Comparison of ENCODE assay signal across 15 cellular contexts in the genomic region with DNA sequence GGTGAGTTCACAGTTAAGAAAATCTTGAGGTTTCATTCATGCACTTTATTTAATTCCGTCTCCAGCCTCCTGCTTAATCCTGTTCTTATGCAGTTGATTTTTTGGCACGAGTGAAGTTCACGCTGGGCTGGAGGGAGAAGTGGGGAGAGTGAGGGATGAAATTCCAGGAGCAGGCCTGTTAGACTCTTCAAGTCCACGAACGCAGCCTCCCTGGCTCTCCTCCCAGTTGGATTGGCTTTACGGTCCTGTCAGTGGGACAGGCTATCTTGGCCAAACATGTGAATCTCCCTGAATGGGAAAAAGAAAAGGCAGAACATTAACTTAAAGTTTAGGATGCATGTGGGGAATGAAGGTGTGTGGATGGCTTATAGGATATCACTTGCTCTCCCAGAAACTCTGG.
DNase-seq lines count a peak whose midpoint lies in the region; ATAC-seq and TF ChIP-seq lines count a peak whose summit lies in the region.
"Had no signal": no experiment of that assay in that cellular context is flagged by ENCODE, and none has a peak within 500 bp of the region (broad histone marks: within the 10 kb centered on the region; RNA-seq: fewer than 3 reads in every experiment).

No MANE protein-coding gene starts in this region.

- peaks cover 12% of the 10 kb centered on the region for H3K27me3 Mint-ChIP-seq in activated CD4-positive, alpha-beta T cell treated with anti-CD3 and anti-CD28 coated beads, Interleukin-2, amount 10 ng/mL, durations not matched to agents 24 days and 14 days

- DNase-seq in DMS 273 (lab: John Stamatoyannopoulos, UW; ENCODE audit: unreplicated experiment): peak; percentile 32
- no peak for DNase-seq in DMS 273 treated with DMSO at 0.1 percent for 48 hours (lab: John Stamatoyannopoulos, UW)
- peak; percentile 26 for DNase-seq in fibroblast of villous mesenchyme (ENCODE audit: low read depth)
- DNase-seq in osteoblast (ENCODE audit: insufficient read length, low spot score, missing footprints): no peak
- peak in 1 of 2 donors; percentile 79 for DNase-seq in aorta
- no peak for DNase-seq in GM20000 (ENCODE audit: low spot score)
- DNase-seq in activated T-cell treated with anti-CD3 and anti-CD28 coated beads, Interleukin-2, amount 50 U/mL, for 48 hours: no peak
- no peak for DNase-seq in activated CD4-positive, alpha-beta T cell treated with anti-CD3 and anti-CD28 coated beads, Interleukin-2, amount 10 ng/mL, durations not matched to agents 24 days and 14 days
- DNase-seq: DMS153, H9, midbrain, NCI-H226, retina had no signal

- H3K27me3 ChIP-seq in osteoblast (ENCODE audit: insufficient read depth, low read length) (no peaks in the 10 kb centered on the region), aorta (ENCODE audit: control insufficient read depth in 1 of 2, insufficient read depth in 2 of 2, low read length in 1 of 2) (no peaks in the 10 kb centered on the region)

- H3K4me2 ChIP-seq in osteoblast (ENCODE audit: insufficient read depth, low read length): peak overlapping the region; percentile 72

- H2AFZ ChIP-seq in osteoblast (ENCODE audit: low read length): no peak overlapping the region

- H3K4me1 ChIP-seq in osteoblast (ENCODE audit: insufficient read depth, low read length) (peaks cover 48% of the 10 kb centered on the region), aorta (ENCODE audit: control insufficient read depth in 1 of 2, insufficient read depth in 2 of 2, low read length in 2 of 2) (peaks cover 0 to 4% of the 10 kb centered on the region in 2 donors)

- no peak overlapping the region for H3K4me3 ChIP-seq in fibroblast of villous mesenchyme (ENCODE audit: low read depth, low read length)
- peak overlapping the region; percentile 16 for H3K4me3 ChIP-seq in osteoblast (ENCODE audit: insufficient read depth, low read length)
- no peak overlapping the region for H3K4me3 ChIP-seq in aorta (ENCODE audit: low read length in 2 of 2)
- H3K4me3 ChIP-seq: thoracic aorta had no signal

- intact Hi-C loops in aorta (cut with DNase I): no loop called here
- intact Hi-C loops in activated CD4-positive, alpha-beta T cell treated with anti-CD3 and anti-CD28 coated beads, Interleukin-2, amount 10 ng/mL, durations not matched to agents 24 days and 14 days (cut with micrococcal nuclease): no loop called here

- no peaks in the 10 kb centered on the region for H3K9me3 Mint-ChIP-seq in activated CD4-positive, alpha-beta T cell treated with anti-CD3 and anti-CD28 coated beads, Interleukin-2, amount 10 ng/mL, durations not matched to agents 24 days and 14 days

- ATAC-seq in aorta (ENCODE audit: low FRiP score): peak; percentile 53

- peak overlapping the region; percentile 79 for H3K27ac ChIP-seq in osteoblast (ENCODE audit: low read depth, low read length)
- H3K27ac ChIP-seq in aorta (ENCODE audit: low read depth in 1 of 2, low read length in 2 of 2): no peak overlapping the region
- H3K27ac ChIP-seq: 22Rv1 had no signal

- no peaks in the 10 kb centered on the region for H4K20me1 ChIP-seq in osteoblast (ENCODE audit: insufficient read depth, low read length)

- H3K79me2 ChIP-seq in osteoblast (ENCODE audit: insufficient read depth, low read length): no peaks in the 10 kb centered on the region

- H3K36me3 Mint-ChIP-seq in activated CD4-positive, alpha-beta T cell treated with anti-CD3 and anti-CD28 coated beads, Interleukin-2, amount 10 ng/mL, durations not matched to agents 24 days and 14 days (ENCODE audit: low read depth): no peaks in the 10 kb centered on the region

- no peak overlapping the region for H3K4me3 Mint-ChIP-seq in activated CD4-positive, alpha-beta T cell treated with anti-CD3 and anti-CD28 coated beads, Interleukin-2, amount 10 ng/mL, durations not matched to agents 24 days and 14 days
- H3K4me3 Mint-ChIP-seq: H9 had no signal

- H3K36me3 ChIP-seq in osteoblast (ENCODE audit: insufficient read depth, low read length): no peaks in the 10 kb centered on the region
- H3K36me3 ChIP-seq in aorta (ENCODE audit: control insufficient read depth in 1 of 2, insufficient read depth in 2 of 2, low read length in 1 of 2): no peaks in the 10 kb centered on the region
- H3K36me3 ChIP-seq: thoracic aorta had no signal

- H3K4me1 Mint-ChIP-seq in activated CD4-positive, alpha-beta T cell treated with anti-CD3 and anti-CD28 coated beads, Interleukin-2, amount 10 ng/mL, durations not matched to agents 24 days and 14 days: no peaks in the 10 kb centered on the region

- peaks cover 3% of the 10 kb centered on the region for H3K9me3 ChIP-seq in osteoblast (ENCODE audit: low read depth, low read length)
- peaks cover 2% of the 10 kb centered on the region for H3K9me3 ChIP-seq in aorta (ENCODE audit: control insufficient read depth, low read length)
- H3K9me3 ChIP-seq: thoracic aorta had no signal

- TF ChIP-seq CTCF in fibroblast of villous mesenchyme (IDR thresholded peaks at IDR 0.05; ENCODE audit: insufficient read depth, low read depth, low read length): no peak
- TF ChIP-seq CTCF in osteoblast (IDR thresholded peaks at IDR 0.05; ENCODE audit: extremely low read depth, low read depth, low read length): no peak
- no peak for TF ChIP-seq CTCF in GM20000 (IDR thresholded peaks at IDR 0.05; ENCODE audit: extremely low read depth, missing control alignments)

- no peak overlapping the region for H3K27ac Mint-ChIP-seq in activated CD4-positive, alpha-beta T cell treated with anti-CD3 and anti-CD28 coated beads, Interleukin-2, amount 10 ng/mL, durations not matched to agents 24 days and 14 days
- H3K27ac Mint-ChIP-seq: H9 had no signal

- 10 to 12% methylated on average over 6 of the region's 6 CpGs for WGBS in aorta, 2 donors

Comparison
In these comparisons a context has a peak if more than half of its experiments do, and no peak if none do; other contexts are left out.
1. DNase-seq: peak in DMS 273 (single experiment) and fibroblast of villous mesenchyme (single experiment); none in DMS 273 treated with DMSO at 0.1 percent for 48 hours (single experiment), osteoblast (single experiment), GM20000 (single experiment), activated T-cell treated with anti-CD3 and anti-CD28 coated beads, Interleukin-2, amount 50 U/mL, for 48 hours (0 of 2) and activated CD4-positive, alpha-beta T cell treated with anti-CD3 and anti-CD28 coated beads, Interleukin-2, amount 10 ng/mL, durations not matched to agents 24 days and 14 days (single experiment).